Comparison of ENCODE assay signal across 9 cellular contexts in the genomic region with DNA sequence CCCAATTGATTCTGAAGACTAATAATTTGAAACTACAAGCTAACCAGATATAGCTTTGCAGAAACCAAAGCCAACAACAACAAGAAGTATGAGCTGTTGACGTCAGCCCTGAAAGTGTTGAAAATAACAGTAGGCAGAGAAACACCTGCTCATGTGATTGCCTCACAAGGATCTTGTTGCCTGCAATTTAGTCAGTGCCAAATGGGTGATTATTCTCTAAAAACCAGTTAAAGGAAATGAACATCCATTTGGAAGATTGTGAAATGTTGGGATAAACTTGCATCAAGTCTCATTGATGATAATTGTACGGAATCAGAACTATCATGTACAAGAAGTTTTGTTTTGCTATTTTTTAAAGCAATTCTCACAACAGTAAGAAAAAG. TPM values are rescaled to one million over a fixed set of nuclear protein-coding genes. Genes with fewer than 3 reads are reported as not detected.
A peak's percentile ranks its signal among the peaks of the same experiment; 100 is the strongest.
DNase-seq lines count a peak whose midpoint lies in the region; ATAC-seq and TF ChIP-seq lines count a peak whose summit lies in the region.
"Had no signal": no experiment of that assay in that cellular context is flagged by ENCODE, and none has a peak within 500 bp of the region (broad histone marks: within the 10 kb centered on the region; RNA-seq: fewer than 3 reads in every experiment).

No MANE protein-coding gene starts in this region.

- no peaks in the 10 kb centered on the region for H3K27me3 ChIP-seq in testis
- H3K27me3 ChIP-seq in WERI-Rb-1 (ENCODE audit: insufficient read depth, low read depth, severe bottlenecking), result no peaks in the 10 kb centered on the region

- intact Hi-C loops in testis (cut with DNase I; ENCODE audit: low total_unique reads), result no loop called here

- TF ChIP-seq POLR2A in testis (IDR thresholded peaks at IDR 0.05), result no peak

- H3K4me1 ChIP-seq in testis, result peaks cover 12% of the 10 kb centered on the region

- peak; percentile 40 for ATAC-seq in HG02588 (IDR thresholded peaks at IDR 0.05; ENCODE audit: unreplicated experiment)

- 65 to 68% methylated on average over 2 of the region's 2 CpGs for WGBS in testis, 2 donors

- no peaks in the 10 kb centered on the region for H3K9me3 ChIP-seq in testis
- H3K9me3 ChIP-seq in WERI-Rb-1 (ENCODE audit: severe bottlenecking), result no peaks in the 10 kb centered on the region

- H3K27ac ChIP-seq in testis (no peak overlapping the region), WERI-Rb-1 (no peak overlapping the region)
- H3K27ac ChIP-seq: 22Rv1 had no signal

- H3K36me3 ChIP-seq in testis (ENCODE audit: low read depth, missing control alignments), result no peaks in the 10 kb centered on the region
- H3K36me3 ChIP-seq in WERI-Rb-1, result no peaks in the 10 kb centered on the region

- DNase-seq in DMS 273 (lab: John Stamatoyannopoulos, UW; ENCODE audit: unreplicated experiment) (peak; percentile 41), DMS 273 treated with DMSO at 0.1 percent for 48 hours (lab: John Stamatoyannopoulos, UW) (no peak), NCI-H2196 (lab: John Stamatoyannopoulos, UW; ENCODE audit: unreplicated experiment) (peak; percentile 22), fibroblast of the aortic adventitia (ENCODE audit: low read depth) (peak; percentile 49), testis (no peak), WERI-Rb-1 (no peak)
- no peak for DNase-seq in activated effector memory CD4-positive, alpha-beta T cell treated with Interleukin-2 at 50 U/mL for 16 hours

- no peak overlapping the region for H3K4me3 ChIP-seq in fibroblast of the aortic adventitia (ENCODE audit: low read depth, low read length)
- no peak overlapping the region for H3K4me3 ChIP-seq in testis
- no peak overlapping the region for H3K4me3 ChIP-seq in WERI-Rb-1 (ENCODE audit: low read depth, low read length)

- TF ChIP-seq CTCF in fibroblast of the aortic adventitia (IDR thresholded peaks at IDR 0.05; ENCODE audit: insufficient read depth, low read length) (no peak), testis (IDR thresholded peaks at IDR 0.05) (no peak), WERI-Rb-1 (IDR thresholded peaks at IDR 0.05; ENCODE audit: low read depth, low read length) (no peak)

RNA-seq across cellular contexts. Expression of a gene that starts 2.8 kb away (rescaled TPM):
- total RNA-seq in fibroblast of the aortic adventitia (ENCODE audit: low replicate concordance), result 0.82 and 1.4 TPM in 2 replicates
- 1 to 10 TPM; 8.5 to 9.1 TPM for total RNA-seq in testis
- 3.9 TPM for polyA plus RNA-seq in testis (ENCODE audit: insufficient read depth, low read depth, low replicate concordance)

Comparison
In these comparisons a context has a peak if more than half of its experiments do, and no peak if none do; other contexts are left out.
1. DNase-seq: peak in DMS 273 (single experiment), NCI-H2196 (single experiment) and fibroblast of the aortic adventitia (single experiment); none in DMS 273 treated with DMSO at 0.1 percent for 48 hours (single experiment), testis (single experiment), WERI-Rb-1 (single experiment) and activated effector memory CD4-positive, alpha-beta T cell treated with Interleukin-2 at 50 U/mL for 16 hours (single experiment).